7 cellular contexts compared by ENCODE assay signal in the genomic region with DNA sequence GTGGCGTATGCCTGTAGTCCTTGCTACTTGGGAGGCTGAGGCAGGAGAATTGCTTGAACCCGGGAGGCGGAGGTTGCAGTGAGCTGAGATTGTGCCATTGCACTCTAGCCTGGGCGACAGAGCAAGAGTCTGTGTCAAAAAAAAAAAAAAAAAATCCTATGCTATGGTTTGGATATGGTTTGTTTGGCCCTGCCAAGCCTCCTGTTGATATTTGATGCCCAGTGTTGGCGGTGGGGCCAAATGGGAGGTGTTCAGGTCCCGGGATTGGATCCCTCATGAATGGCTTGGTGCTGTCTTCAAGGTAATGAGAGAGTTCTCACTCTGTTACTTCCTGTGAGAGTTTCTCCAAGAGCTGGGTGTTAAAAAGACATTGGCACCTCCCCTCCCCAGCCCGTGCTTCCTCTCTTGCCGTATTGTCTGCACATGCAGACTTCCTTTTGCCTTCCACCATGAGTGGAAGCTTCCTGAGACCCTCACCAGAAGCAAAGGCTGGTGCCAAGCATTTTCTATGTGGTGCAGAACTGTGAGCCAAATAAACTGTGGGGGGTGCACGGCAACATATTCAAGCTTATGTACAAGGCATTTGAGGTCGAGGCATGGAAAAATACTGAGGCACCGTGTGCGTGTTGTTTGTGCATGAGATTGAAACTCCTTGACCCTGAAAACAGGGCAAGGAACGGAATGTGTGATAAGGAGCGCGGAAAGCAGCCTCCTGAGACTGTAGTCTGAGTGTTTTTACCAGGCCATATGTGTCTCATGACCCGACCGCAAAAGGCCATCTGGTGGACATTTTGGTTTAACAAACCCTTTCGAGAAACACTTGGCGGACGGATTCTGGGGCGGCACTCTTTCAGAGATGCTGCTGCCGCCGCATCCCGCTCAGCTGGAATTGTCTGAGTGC. TPM values are rescaled to one million over a fixed set of nuclear protein-coding genes. Genes with fewer than 3 reads are reported as not detected.
DNase-seq lines count a peak whose midpoint lies in the region; ATAC-seq and TF ChIP-seq lines count a peak whose summit lies in the region.

No MANE protein-coding gene starts in this region.

- peak overlapping the region; percentile 42 for H2AFZ ChIP-seq in osteoblast (ENCODE audit: low read length)

- H3K27ac ChIP-seq in osteoblast (ENCODE audit: low read depth, low read length) (no peak overlapping the region), prostate gland (no peak overlapping the region)

- intact Hi-C loops in prostate gland (cut with DNase I), result no loop called here

- peak overlapping the region; percentile 27 for H3K4me2 ChIP-seq in osteoblast (ENCODE audit: insufficient read depth, low read length)

- WGBS in prostate gland, result 63% methylated on average over 24 of the region's 24 CpGs

- no peaks in the 10 kb centered on the region for H3K36me3 ChIP-seq in osteoblast (ENCODE audit: insufficient read depth, low read length)
- H3K36me3 ChIP-seq in prostate gland, result no peaks in the 10 kb centered on the region

- H3K27me3 ChIP-seq in osteoblast (ENCODE audit: insufficient read depth, low read length), result peaks cover 2% of the 10 kb centered on the region
- H3K27me3 ChIP-seq in prostate gland (replicated peaks; ENCODE audit: insufficient read depth), result peaks cover 2% of the 10 kb centered on the region

- TF ChIP-seq CTCF in GM12873 (IDR thresholded peaks at IDR 0.05; ENCODE audit: insufficient read depth, low read depth, low read length, missing control alignments), result peak; percentile 22
- TF ChIP-seq CTCF in osteoblast (IDR thresholded peaks at IDR 0.05; ENCODE audit: extremely low read depth, low read depth, low read length), result no peak
- TF ChIP-seq CTCF in prostate gland (IDR thresholded peaks at IDR 0.05), result no peak

- ATAC-seq in HG03521 (IDR thresholded peaks at IDR 0.05; ENCODE audit: unreplicated experiment), result no peak

- no peaks in the 10 kb centered on the region for H4K20me1 ChIP-seq in osteoblast (ENCODE audit: insufficient read depth, low read length)

- no peaks in the 10 kb centered on the region for H3K79me2 ChIP-seq in osteoblast (ENCODE audit: insufficient read depth, low read length)

- no peak for TF ChIP-seq POLR2A in erythroblast (IDR thresholded peaks at IDR 0.05; ENCODE audit: low read length)
- no peak for TF ChIP-seq POLR2A in prostate gland (IDR thresholded peaks at IDR 0.05)

- H3K4me3 ChIP-seq in osteoblast (ENCODE audit: insufficient read depth, low read length) (no peak overlapping the region), prostate gland (no peak overlapping the region)

- peaks cover 10% of the 10 kb centered on the region for H3K4me1 ChIP-seq in osteoblast (ENCODE audit: insufficient read depth, low read length)
- H3K4me1 ChIP-seq in prostate gland (replicated peaks), result no peaks in the 10 kb centered on the region

- no peaks in the 10 kb centered on the region for H3K9me3 ChIP-seq in osteoblast (ENCODE audit: low read depth, low read length)
- H3K9me3 ChIP-seq in prostate gland, result no peaks in the 10 kb centered on the region

- DNase-seq in OCI-M2 (lab: John Stamatoyannopoulos, UW; ENCODE audit: unreplicated experiment) (peak; percentile 36), erythroblast (lab: John Stamatoyannopoulos, UW) (peak; percentile 26 to 46), osteoblast (ENCODE audit: insufficient read length, low spot score, missing footprints) (no peak), epidermal melanocyte (ENCODE audit: insufficient read length, low spot score) (no peak), prostate gland (ENCODE audit: low spot score) (no peak)

RNA-seq across cellular contexts. Expression of a gene that starts 7.3 kb away (rescaled TPM):
- total RNA-seq in osteoblast (under 0.01 TPM in 1 of 2 replicates, not detected in the other), prostate gland (1 to 10 TPM in 1 of 2 donors, under 1 TPM in 1; 0.77 to 8.2 TPM)

RNA-seq across cellular contexts. Expression of a gene that starts 10.1 kb away (rescaled TPM):
- total RNA-seq in osteoblast (not detected in 2 replicates), prostate gland (not detected)

RNA-seq across cellular contexts. Expression of a gene that starts 23.8 kb away (rescaled TPM):
- 4.1 and 4.3 TPM in 2 replicates for total RNA-seq in osteoblast
- total RNA-seq in prostate gland, result 10 to 100 TPM; 18.7 to 21.4 TPM

RNA-seq across cellular contexts. Expression of a gene that starts 49.3 kb away (rescaled TPM):
- not detected in 2 replicates for total RNA-seq in osteoblast
- total RNA-seq in prostate gland, result 1 to 10 TPM; 4.2 to 5.3 TPM

Comparison
In these comparisons a context has a peak if more than half of its experiments do, and no peak if none do; other contexts are left out.
1. DNase-seq: peak in OCI-M2 (single experiment) and erythroblast (2 of 2); none in osteoblast (single experiment), epidermal melanocyte (single experiment) and prostate gland (single experiment).